Comparison of ENCODE assay signal across 1 cellular context in genomic region chr6:90468080-90468479, GRCh38.
TF ChIP-seq lines count a peak whose summit lies in the region.

No MANE protein-coding gene starts in this region.

TF ChIP-seq in IMR-90, 13 proteins besides CTCF, POLR2A, EP300 and RAD21 (continued from another document):
- TF ChIP-seq BHLHE40 (IDR thresholded peaks at IDR 0.05; ENCODE audit: low read depth, low read length): no peak
